Comparison of ENCODE assay signal across 1 cellular context in genomic region chr11:10457901-10458300, GRCh38.
TF ChIP-seq lines count a peak whose summit lies in the region.

No MANE protein-coding gene starts in this region.

TF ChIP-seq in GM23338, 12 proteins besides CTCF, POLR2A, EP300 and RAD21 (continued from another document):
- TF ChIP-seq, protein P1, sequence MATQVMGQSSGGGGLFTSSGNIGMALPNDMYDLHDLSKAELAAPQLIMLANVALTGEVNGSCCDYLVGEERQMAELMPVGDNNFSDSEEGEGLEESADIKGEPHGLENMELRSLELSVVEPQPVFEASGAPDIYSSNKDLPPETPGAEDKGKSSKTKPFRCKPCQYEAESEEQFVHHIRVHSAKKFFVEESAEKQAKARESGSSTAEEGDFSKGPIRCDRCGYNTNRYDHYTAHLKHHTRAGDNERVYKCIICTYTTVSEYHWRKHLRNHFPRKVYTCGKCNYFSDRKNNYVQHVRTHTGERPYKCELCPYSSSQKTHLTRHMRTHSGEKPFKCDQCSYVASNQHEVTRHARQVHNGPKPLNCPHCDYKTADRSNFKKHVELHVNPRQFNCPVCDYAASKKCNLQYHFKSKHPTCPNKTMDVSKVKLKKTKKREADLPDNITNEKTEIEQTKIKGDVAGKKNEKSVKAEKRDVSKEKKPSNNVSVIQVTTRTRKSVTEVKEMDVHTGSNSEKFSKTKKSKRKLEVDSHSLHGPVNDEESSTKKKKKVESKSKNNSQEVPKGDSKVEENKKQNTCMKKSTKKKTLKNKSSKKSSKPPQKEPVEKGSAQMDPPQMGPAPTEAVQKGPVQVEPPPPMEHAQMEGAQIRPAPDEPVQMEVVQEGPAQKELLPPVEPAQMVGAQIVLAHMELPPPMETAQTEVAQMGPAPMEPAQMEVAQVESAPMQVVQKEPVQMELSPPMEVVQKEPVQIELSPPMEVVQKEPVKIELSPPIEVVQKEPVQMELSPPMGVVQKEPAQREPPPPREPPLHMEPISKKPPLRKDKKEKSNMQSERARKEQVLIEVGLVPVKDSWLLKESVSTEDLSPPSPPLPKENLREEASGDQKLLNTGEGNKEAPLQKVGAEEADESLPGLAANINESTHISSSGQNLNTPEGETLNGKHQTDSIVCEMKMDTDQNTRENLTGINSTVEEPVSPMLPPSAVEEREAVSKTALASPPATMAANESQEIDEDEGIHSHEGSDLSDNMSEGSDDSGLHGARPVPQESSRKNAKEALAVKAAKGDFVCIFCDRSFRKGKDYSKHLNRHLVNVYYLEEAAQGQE (IDR thresholded peaks at IDR 0.05; ENCODE audit: unreplicated experiment) = no peak
- TF ChIP-seq ZNF462 (CRISPR knock-in tag; IDR thresholded peaks at IDR 0.05) (no peak), EZH2phosphoT487 (IDR thresholded peaks at IDR 0.05; ENCODE audit: unreplicated experiment) (no peak)
TF ChIP-seq in GM23338: peak in this region for 0.
